18 cellular contexts compared by ENCODE assay signal in the genomic region with DNA sequence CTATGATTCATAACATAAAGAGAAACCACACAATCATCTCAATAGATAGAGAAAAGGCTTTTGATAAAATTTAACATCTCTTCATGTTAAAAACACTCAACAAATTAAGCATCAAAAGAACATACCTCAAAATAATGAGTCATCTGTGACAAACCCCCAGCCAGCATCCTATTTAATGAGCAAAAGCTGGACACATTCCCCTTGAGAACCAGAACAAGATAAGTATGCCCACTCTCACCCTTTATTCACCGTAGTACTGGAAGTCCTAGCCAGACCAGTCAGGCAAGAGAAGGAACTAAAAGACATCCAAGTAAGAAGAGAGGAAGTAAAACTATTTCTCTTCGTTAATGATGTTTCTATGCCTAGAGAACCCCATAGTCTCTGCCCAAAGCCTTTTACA.
DNase-seq lines count a peak whose midpoint lies in the region; ATAC-seq and TF ChIP-seq lines count a peak whose summit lies in the region.
"Had no signal": no experiment of that assay in that cellular context is flagged by ENCODE, and none has a peak within 500 bp of the region (broad histone marks: within the 10 kb centered on the region; RNA-seq: fewer than 3 reads in every experiment).

No MANE protein-coding gene starts in this region.

- no peak for ATAC-seq in HG03457 (IDR thresholded peaks at IDR 0.05; ENCODE audit: unreplicated experiment)
- ATAC-seq: K562, Panc1 had no signal

- no peaks in the 10 kb centered on the region for H3K79me2 ChIP-seq in SU-DHL-6 (ENCODE audit: insufficient read depth, low read length)

- H4K20me1 ChIP-seq in SU-DHL-6 (ENCODE audit: low read depth, low read length): no peaks in the 10 kb centered on the region

- H3K4me3 ChIP-seq in SU-DHL-6 (ENCODE audit: insufficient read depth, low read length, poor library complexity, severe bottlenecking) (no peak overlapping the region), astrocyte of the spinal cord (ENCODE audit: low read depth, low read length) (no peak overlapping the region)
- H3K4me3 ChIP-seq: K562 had no signal

- H3F3A ChIP-seq in SU-DHL-6 (ENCODE audit: insufficient read depth): no peaks in the 10 kb centered on the region

- H3K36me3 ChIP-seq in SU-DHL-6 (ENCODE audit: low read length): no peaks in the 10 kb centered on the region

- peak overlapping the region; percentile 19 for H2AFZ ChIP-seq in SU-DHL-6 (ENCODE audit: low read depth, low read length, severe bottlenecking)

- no peaks in the 10 kb centered on the region for H3K9me3 ChIP-seq in SU-DHL-6 (ENCODE audit: insufficient read depth, low read length)

- no peak overlapping the region for H3K4me2 ChIP-seq in SU-DHL-6 (ENCODE audit: low read depth, low read length, poor library complexity, severe bottlenecking)

- no peak overlapping the region for H3K27ac ChIP-seq in SU-DHL-6 (ENCODE audit: low read depth, low read length)
- H3K27ac ChIP-seq: C4-2B had no signal

- peak; percentile 26 for DNase-seq in EL
- peak; percentile 11 for DNase-seq in LHCN-M2 (ENCODE audit: low read depth)
- peak; percentile 33 for DNase-seq in astrocyte of the spinal cord (ENCODE audit: low read depth, low spot score)
- DNase-seq in stimulated activated CD4-positive, alpha-beta T cell treated with anti-CD3 and anti-CD28 coated beads, Interleukin-1b, Interleukin-23, amount 100 ng/mL, for 48 hours: no peak
- DNase-seq in activated CD4-positive, alpha-beta T cell treated with anti-CD3 and anti-CD28 coated beads for 4 hours: no peak
- DNase-seq in NCI-H748 (lab: John Stamatoyannopoulos, UW; ENCODE audit: unreplicated experiment): no peak
- DNase-seq: ACHN, AML-193, H7, HFFc6, NCI-H1092 treated with DMSO at 0.1 percent for 48 hours, NCI-H2081, NCI-H524 had no signal

- in situ Hi-C loops in astrocyte of the spinal cord (cut with HindIII; ENCODE audit: low sequenced_read_pairs): no loop called here

- H3K9ac ChIP-seq in SU-DHL-6 (ENCODE audit: low read length): no peak overlapping the region

- TF ChIP-seq CTCF in SU-DHL-6 (IDR thresholded peaks at IDR 0.05; ENCODE audit: insufficient read depth, low read length, poor library complexity, severe bottlenecking) (no peak), astrocyte of the spinal cord (IDR thresholded peaks at IDR 0.05; ENCODE audit: low read depth, low read length) (no peak)

- H3K27me3 ChIP-seq in SU-DHL-6 (ENCODE audit: low read length): no peaks in the 10 kb centered on the region

- H3K9me2 ChIP-seq in SU-DHL-6 (replicated peaks; ENCODE audit: insufficient read depth, low read length): no peaks in the 10 kb centered on the region

Comparison
In these comparisons a context has a peak if more than half of its experiments do, and no peak if none do; other contexts are left out.
1. DNase-seq: peak in EL (single experiment), LHCN-M2 (single experiment) and astrocyte of the spinal cord (single experiment); none in stimulated activated CD4-positive, alpha-beta T cell treated with anti-CD3 and anti-CD28 coated beads, Interleukin-1b, Interleukin-23, amount 100 ng/mL, for 48 hours (single experiment), activated CD4-positive, alpha-beta T cell treated with anti-CD3 and anti-CD28 coated beads for 4 hours (0 of 2) and NCI-H748 (single experiment).